In genomic region chr2:106156305-106157288, GRCh38 we compare ENCODE assay signal across 1 cellular context.
TF ChIP-seq lines count a peak whose summit lies in the region.

No MANE protein-coding gene starts in this region.

TF ChIP-seq in GM23338, 12 proteins besides CTCF, POLR2A, EP300 and RAD21 (continued from another document):
- TF ChIP-seq, protein P1, sequence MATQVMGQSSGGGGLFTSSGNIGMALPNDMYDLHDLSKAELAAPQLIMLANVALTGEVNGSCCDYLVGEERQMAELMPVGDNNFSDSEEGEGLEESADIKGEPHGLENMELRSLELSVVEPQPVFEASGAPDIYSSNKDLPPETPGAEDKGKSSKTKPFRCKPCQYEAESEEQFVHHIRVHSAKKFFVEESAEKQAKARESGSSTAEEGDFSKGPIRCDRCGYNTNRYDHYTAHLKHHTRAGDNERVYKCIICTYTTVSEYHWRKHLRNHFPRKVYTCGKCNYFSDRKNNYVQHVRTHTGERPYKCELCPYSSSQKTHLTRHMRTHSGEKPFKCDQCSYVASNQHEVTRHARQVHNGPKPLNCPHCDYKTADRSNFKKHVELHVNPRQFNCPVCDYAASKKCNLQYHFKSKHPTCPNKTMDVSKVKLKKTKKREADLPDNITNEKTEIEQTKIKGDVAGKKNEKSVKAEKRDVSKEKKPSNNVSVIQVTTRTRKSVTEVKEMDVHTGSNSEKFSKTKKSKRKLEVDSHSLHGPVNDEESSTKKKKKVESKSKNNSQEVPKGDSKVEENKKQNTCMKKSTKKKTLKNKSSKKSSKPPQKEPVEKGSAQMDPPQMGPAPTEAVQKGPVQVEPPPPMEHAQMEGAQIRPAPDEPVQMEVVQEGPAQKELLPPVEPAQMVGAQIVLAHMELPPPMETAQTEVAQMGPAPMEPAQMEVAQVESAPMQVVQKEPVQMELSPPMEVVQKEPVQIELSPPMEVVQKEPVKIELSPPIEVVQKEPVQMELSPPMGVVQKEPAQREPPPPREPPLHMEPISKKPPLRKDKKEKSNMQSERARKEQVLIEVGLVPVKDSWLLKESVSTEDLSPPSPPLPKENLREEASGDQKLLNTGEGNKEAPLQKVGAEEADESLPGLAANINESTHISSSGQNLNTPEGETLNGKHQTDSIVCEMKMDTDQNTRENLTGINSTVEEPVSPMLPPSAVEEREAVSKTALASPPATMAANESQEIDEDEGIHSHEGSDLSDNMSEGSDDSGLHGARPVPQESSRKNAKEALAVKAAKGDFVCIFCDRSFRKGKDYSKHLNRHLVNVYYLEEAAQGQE (IDR thresholded peaks at IDR 0.05; ENCODE audit: unreplicated experiment), result no peak
- TF ChIP-seq NANOG (IDR thresholded peaks at IDR 0.05; ENCODE audit: borderline replicate concordance) (no peak), ZNF462 (CRISPR knock-in tag; IDR thresholded peaks at IDR 0.05) (no peak)
